ENCODE assay signal across 9 cellular contexts in genomic region chr1:110340207-110340468, GRCh38. TPM values are rescaled to one million over a fixed set of nuclear protein-coding genes. Genes with fewer than 3 reads are reported as not detected.
DNase-seq lines count a peak whose midpoint lies in the region; ATAC-seq and TF ChIP-seq lines count a peak whose summit lies in the region.
"Had no signal": no experiment of that assay in that cellular context is flagged by ENCODE, and none has a peak within 500 bp of the region (broad histone marks: within the 10 kb centered on the region; RNA-seq: fewer than 3 reads in every experiment).

No MANE protein-coding gene starts in this region.

- H3K4me3 Mint-ChIP-seq in stimulated activated memory B cell treated with anti-CD40 and anti-IgM and Interleukin-4, amounts not matched to agents 10 μg/mL and 1 μg/mL and 100 μg/mL, for 72 hours: no peak overlapping the region
- H3K4me3 Mint-ChIP-seq: brain had no signal

- TF ChIP-seq CTCF in VCaP (conservative IDR thresholded peaks at IDR 0.05) (no peak), testis (IDR thresholded peaks at IDR 0.05) (no peak)

- ATAC-seq in stimulated activated memory B cell treated with anti-CD40 and anti-IgM and Interleukin-4, amounts not matched to agents 10 μg/mL and 1 μg/mL and 100 μg/mL, for 72 hours: no peak

- 7% methylated on average over 8 to 9 of the region's 9 CpGs for WGBS in testis, 2 donors

- H3K9me3 ChIP-seq in iPS-20b (ENCODE audit: insufficient read depth, low read depth, low read length) (no peaks in the 10 kb centered on the region), testis (no peaks in the 10 kb centered on the region)

- no peak overlapping the region for H3K27ac Mint-ChIP-seq in stimulated activated memory B cell treated with anti-CD40 and anti-IgM and Interleukin-4, amounts not matched to agents 10 μg/mL and 1 μg/mL and 100 μg/mL, for 72 hours

- TF ChIP-seq POLR2A in testis (IDR thresholded peaks at IDR 0.05): no peak

- peak overlapping the region; percentile 97 for H3K27ac ChIP-seq in VCaP
- H3K27ac ChIP-seq in iPS-20b (ENCODE audit: low read length): no peak overlapping the region
- peak overlapping the region; percentile 90 to 98 for H3K27ac ChIP-seq in testis

- H3K36me3 ChIP-seq in iPS-20b (ENCODE audit: insufficient read depth, low read depth, low read length): peaks cover 50% of the 10 kb centered on the region
- no peaks in the 10 kb centered on the region for H3K36me3 ChIP-seq in testis (ENCODE audit: low read depth, missing control alignments)

- peaks cover 56% of the 10 kb centered on the region for H3K4me1 Mint-ChIP-seq in stimulated activated memory B cell treated with anti-CD40 and anti-IgM and Interleukin-4, amounts not matched to agents 10 μg/mL and 1 μg/mL and 100 μg/mL, for 72 hours

- H3K4me1 ChIP-seq in iPS-20b (ENCODE audit: insufficient read depth, low read length) (peaks cover 30% of the 10 kb centered on the region), testis (peaks cover 34% of the 10 kb centered on the region)

- intact Hi-C loops in testis (cut with DNase I; ENCODE audit: low total_unique reads): loop anchor here (10.0 kb wide), 1 partner anchor 65 kb away; the partner anchor contains the start of gene LAMTOR5

- peak overlapping the region; percentile 89 for H3K9ac ChIP-seq in iPS-20b (ENCODE audit: low read depth, low read length)

- DNase-seq in NCI-H82 (lab: John Stamatoyannopoulos, UW): peak; percentile 60
- no peak for DNase-seq in NCI-H82 treated with DMSO at 0.1 percent for 48 hours (lab: John Stamatoyannopoulos, UW; ENCODE audit: unreplicated experiment)
- DNase-seq in testis: no peak
- DNase-seq in NCI-H524 (lab: John Stamatoyannopoulos, UW): no peak
- DNase-seq in medulla oblongata (ENCODE audit: extremely low spot score): no peak

- H3K27me3 ChIP-seq in iPS-20b (ENCODE audit: insufficient read depth, low read length) (no peaks in the 10 kb centered on the region), testis (no peaks in the 10 kb centered on the region)

- H3K4me3 ChIP-seq in iPS-20b (ENCODE audit: low read length): peak overlapping the region; percentile 86
- H3K4me3 ChIP-seq in testis: peak overlapping the region; percentile 82 to 96

- peaks cover 45% of the 10 kb centered on the region for H3K36me3 Mint-ChIP-seq in stimulated activated memory B cell treated with anti-CD40 and anti-IgM and Interleukin-4, amounts not matched to agents 10 μg/mL and 1 μg/mL and 100 μg/mL, for 72 hours

- H3K9me3 Mint-ChIP-seq in stimulated activated memory B cell treated with anti-CD40 and anti-IgM and Interleukin-4, amounts not matched to agents 10 μg/mL and 1 μg/mL and 100 μg/mL, for 72 hours: no peaks in the 10 kb centered on the region
- H3K9me3 Mint-ChIP-seq: brain had no signal

- H3K27me3 Mint-ChIP-seq in stimulated activated memory B cell treated with anti-CD40 and anti-IgM and Interleukin-4, amounts not matched to agents 10 μg/mL and 1 μg/mL and 100 μg/mL, for 72 hours: no peaks in the 10 kb centered on the region

RNA-seq across cellular contexts. Expression of gene RBM15, which starts 1.0 kb away (rescaled TPM):
- total RNA-seq in testis: 10 to 100 TPM; 72.8 to 80.2 TPM
- 22.2 TPM for polyA plus RNA-seq in testis (ENCODE audit: insufficient read depth, low read depth, low replicate concordance)

RNA-seq across cellular contexts. Expression of gene SLC16A4, which starts 50.7 kb away (rescaled TPM):
- 1 to 10 TPM; 5.8 to 8.2 TPM for total RNA-seq in testis
- polyA plus RNA-seq in testis (ENCODE audit: insufficient read depth, low read depth, low replicate concordance): 17.4 TPM
